Comparison of ENCODE assay signal across 17 cellular contexts in genomic region chrX:11465648-11466411, GRCh38.
A peak's percentile ranks its signal among the peaks of the same experiment; 100 is the strongest.
DNase-seq lines count a peak whose midpoint lies in the region; ATAC-seq, FAIRE-seq and TF ChIP-seq lines count a peak whose summit lies in the region.
"Had no signal": no experiment of that assay in that cellular context is flagged by ENCODE, and none has a peak within 500 bp of the region (broad histone marks: within the 10 kb centered on the region; RNA-seq: fewer than 3 reads in every experiment).

No MANE protein-coding gene starts in this region.

- no peaks in the 10 kb centered on the region for H3K9me2 ChIP-seq in PC-3 (replicated peaks; ENCODE audit: low read length)

- peaks cover 5% of the 10 kb centered on the region for H3F3A ChIP-seq in PC-3 (ENCODE audit: low read length, unreplicated experiment)

- H3K9me3 ChIP-seq in A549 (no peaks in the 10 kb centered on the region), PC-3 (ENCODE audit: low read length) (no peaks in the 10 kb centered on the region)
- H3K9me3 ChIP-seq: SJSA1 had no signal

- DNase-seq in A549 (ENCODE audit: low read depth in 1 of 2, low spot score in 1 of 2): no peak
- DNase-seq in ELR (ENCODE audit: low read depth): peak; percentile 40
- peak; percentile 89 for DNase-seq in PC-3
- DNase-seq in fibroblast of villous mesenchyme (ENCODE audit: low read depth): peak; percentile 29
- DNase-seq: CD4-positive, CD25-positive, alpha-beta regulatory T cell; GM23248; Karpas-422; NCI-H1417; NCI-H187 treated with DMSO at 0.1 percent for 48 hours; NCI-H446; NCI-H69; RPMI8226 had no signal

- no TSS peak for BruUV-seq in PC-3 (replicated peaks; lab: Mats Ljungman, UMichigan)

- no peaks in the 10 kb centered on the region for H3K79me2 ChIP-seq in PC-3 (ENCODE audit: low read length)

- no peaks in the 10 kb centered on the region for H3K27me3 ChIP-seq in PC-3 (ENCODE audit: low read length)
- H3K27me3 ChIP-seq: SJSA1 had no signal

- H3K4me3 ChIP-seq in A549: no peak overlapping the region
- H3K4me3 ChIP-seq in PC-3 (ENCODE audit: low read length): peak overlapping the region; percentile 19; the same call in 1 of the 2 replicates
- H3K4me3 ChIP-seq in fibroblast of villous mesenchyme (ENCODE audit: low read depth, low read length): no peak overlapping the region
- H3K4me3 ChIP-seq: GM23248, SJSA1 had no signal

- H3K9ac ChIP-seq in PC-3 (ENCODE audit: low read length): 0 out of 2 replicates have a peak overlapping the region, but pooled peaks have one; percentile 13
- H3K9ac ChIP-seq: GM23248 had no signal

- 20% methylated on average over 5 of the region's 5 CpGs for WGBS in A549 (ENCODE audit: missing lambda C conversion rate)

- peak overlapping the region; percentile 64 for H2AFZ ChIP-seq in PC-3 (ENCODE audit: low read length)
- H2AFZ ChIP-seq: GM23248 had no signal

- POLR2A ChIA-PET in A549 (lab: Yijun Ruan, JAX): no interaction called here
- POLR2A ChIA-PET in PC-3 (lab: Charles Lee; ENCODE audit: unreplicated experiment): no interaction called here

- no peak for FAIRE-seq in A549 (lab: Jason Lieb, UNC)

- TF ChIP-seq CTCF in A549 (IDR thresholded peaks at IDR 0.05) (no peak), PC-3 (conservative IDR thresholded peaks at IDR 0.05; ENCODE audit: low read depth, low read length) (no peak), fibroblast of villous mesenchyme (IDR thresholded peaks at IDR 0.05; ENCODE audit: insufficient read depth, low read depth, low read length) (no peak)

- H3K4me2 ChIP-seq in A549 (0 out of 3 replicates have a peak overlapping the region, but pooled peaks have one; percentile 17), PC-3 (ENCODE audit: low read length) (peak overlapping the region; percentile 59)

- intact Hi-C loops in PC-3 (cut with micrococcal nuclease): loop anchor here (1.0 to 5.0 kb wide), 2 partner anchors 36 to 125 kb away; no protein-coding TSS in a partner anchor

- H3K27ac ChIP-seq in A549: no peak overlapping the region
- H3K27ac ChIP-seq in PC-3 (ENCODE audit: low read length): peak overlapping the region; percentile 87
- H3K27ac ChIP-seq: GM23248, SJSA1 had no signal

- TF ChIP-seq RAD21 in A549 (conservative IDR thresholded peaks at IDR 0.05 in 1 of 2, IDR thresholded peaks at IDR 0.05 in 1 of 2): no peak

- ATAC-seq in A549: no peak
- peak; percentile 77 for ATAC-seq in PC-3
- no peak for ATAC-seq in HG03457 (IDR thresholded peaks at IDR 0.05; ENCODE audit: unreplicated experiment)
- no peak for ATAC-seq in GM19455 (IDR thresholded peaks at IDR 0.05; ENCODE audit: unreplicated experiment)
- ATAC-seq in GM18870 (IDR thresholded peaks at IDR 0.05; ENCODE audit: unreplicated experiment): no peak
- no peak for ATAC-seq in GM19328 (IDR thresholded peaks at IDR 0.05; ENCODE audit: unreplicated experiment)

- no peak for TF ChIP-seq EP300 in A549 (IDR thresholded peaks at IDR 0.05)

- H3K36me3 ChIP-seq in PC-3 (ENCODE audit: low read depth, low read length): no peaks in the 10 kb centered on the region
- H3K36me3 ChIP-seq: SJSA1 had no signal

- TF ChIP-seq POLR2A in A549 (IDR thresholded peaks at IDR 0.05; ENCODE audit: low read length): no peak

- CTCF ChIA-PET in A549 (lab: Yijun Ruan, JAX) (no interaction called here), PC-3 (lab: Charles Lee) (interaction anchor here (0.6 kb wide), 1 partner anchor 286 kb away, joined by 4 read pairs; no protein-coding TSS in a partner anchor)

- H4K20me1 ChIP-seq in PC-3 (ENCODE audit: low read length): no peaks in the 10 kb centered on the region

- H3K4me1 ChIP-seq in A549: peaks cover 13% of the 10 kb centered on the region; the same call in 1 of the 3 replicates
- H3K4me1 ChIP-seq in PC-3 (ENCODE audit: insufficient read depth, low read length): peaks cover 47% of the 10 kb centered on the region
- H3K4me1 ChIP-seq: SJSA1 had no signal

TF ChIP-seq in A549, 52 proteins besides CTCF, POLR2A, EP300 and RAD21:
- TF ChIP-seq REST (IDR thresholded peaks at IDR 0.05): no peak
- no peak for TF ChIP-seq CHD4 (IDR thresholded peaks at IDR 0.05; ENCODE audit: borderline replicate concordance)
- TF ChIP-seq ZFP36 (IDR thresholded peaks at IDR 0.05; ENCODE audit: borderline replicate concordance, partially characterized antibody): no peak
- TF ChIP-seq GATA3 (IDR thresholded peaks at IDR 0.05; ENCODE audit: borderline replicate concordance): no peak
- TF ChIP-seq NPAS2 (CRISPR knock-in tag; IDR thresholded peaks at IDR 0.05; ENCODE audit: borderline replicate concordance): no peak
- TF ChIP-seq CEBPB (IDR thresholded peaks at IDR 0.05): no peak
- no peak for TF ChIP-seq SREBF2 (IDR thresholded peaks at IDR 0.05)

Comparison
In these comparisons a context has a peak if more than half of its experiments do, and no peak if none do; other contexts are left out.
1. DNase-seq: peak in ELR (single experiment), PC-3 (single experiment) and fibroblast of villous mesenchyme (single experiment); none in A549 (0 of 2).